6 cellular contexts compared by ENCODE assay signal in the genomic region with DNA sequence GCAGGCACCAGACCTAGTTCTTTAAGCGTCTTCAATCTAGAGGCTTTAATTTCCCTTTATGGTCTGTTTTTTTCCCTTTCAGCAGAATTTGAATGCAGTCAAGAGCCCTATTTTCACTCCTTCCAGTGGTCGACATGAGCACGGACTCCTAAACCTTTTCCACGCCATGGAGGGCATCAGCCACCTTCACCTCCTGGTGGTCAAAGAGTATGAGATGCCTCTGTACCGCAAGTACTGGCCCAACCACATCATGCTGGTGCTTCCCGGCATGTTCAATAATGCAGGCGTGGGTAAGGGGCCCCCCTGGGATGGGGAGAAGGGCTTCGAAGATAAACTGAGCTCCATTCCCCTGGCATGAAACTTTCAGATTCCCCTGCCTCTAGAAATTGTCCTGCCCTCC.
"Had no signal": no experiment of that assay in that cellular context is flagged by ENCODE, and none has a peak within 500 bp of the region (broad histone marks: within the 10 kb centered on the region; RNA-seq: fewer than 3 reads in every experiment).

No MANE protein-coding gene starts in this region.

- H3K4me1 Mint-ChIP-seq: IgD-negative memory B cell had no signal

- H3K27ac Mint-ChIP-seq: IgD-negative memory B cell had no signal

- H3K4me3 Mint-ChIP-seq: IgD-negative memory B cell had no signal

- H3K4me2 ChIP-seq: KMS-11 had no signal

- H2AFZ ChIP-seq: GM23248 had no signal

- DNase-seq: GM23248, H7, HCEC 1CT, KBM-7 had no signal

- H3K4me3 ChIP-seq: GM23248 had no signal

- H3K27me3 Mint-ChIP-seq: IgD-negative memory B cell had no signal

- H3K9ac ChIP-seq: GM23248, KMS-11 had no signal

- H3K27ac ChIP-seq: GM23248, KMS-11 had no signal
